In genomic region chr7:99440195-99440594, GRCh38 we compare ENCODE assay signal across 7 cellular contexts. TPM values are rescaled to one million over a fixed set of nuclear protein-coding genes. Genes with fewer than 3 reads are reported as not detected.
DNase-seq lines count a peak whose midpoint lies in the region; ATAC-seq and TF ChIP-seq lines count a peak whose summit lies in the region.

No MANE protein-coding gene starts in this region.

- H3F3A ChIP-seq in smooth muscle cell (ENCODE audit: low read depth) = no peaks in the 10 kb centered on the region

- ATAC-seq in HCT116 (no peak), T-helper 17 cell (no peak), GM21723 (IDR thresholded peaks at IDR 0.05; ENCODE audit: unreplicated experiment) (no peak)

- peak overlapping the region; percentile 95 for H3K9ac ChIP-seq in HCT116 (ENCODE audit: low read length)
- H3K9ac ChIP-seq in smooth muscle cell (ENCODE audit: low read depth) = peak overlapping the region; percentile 75

- intact Hi-C loops in HCT116 (cut with micrococcal nuclease) = no loop called here

- H3K4me2 ChIP-seq in HCT116 (ENCODE audit: low read length) (peak overlapping the region; percentile 81), smooth muscle cell (peak overlapping the region; percentile 87)

- H3K27ac Mint-ChIP-seq in T-helper 17 cell = peak overlapping the region; percentile 95

- H3K9me2 ChIP-seq in HCT116 (ENCODE audit: insufficient read depth) = no peaks in the 10 kb centered on the region

- peaks cover 5% of the 10 kb centered on the region for H3K36me3 Mint-ChIP-seq in T-helper 17 cell (ENCODE audit: low read depth)

- H3K4me1 Mint-ChIP-seq in T-helper 17 cell = peaks cover 30% of the 10 kb centered on the region

- H3K27ac ChIP-seq in HCT116 (ENCODE audit: low read depth, low read length) (no peak overlapping the region), smooth muscle cell (ENCODE audit: low read depth) (peak overlapping the region; percentile 61)

- RAD21 ChIA-PET in HCT116 (lab: Charles Lee; ENCODE audit: low non-redundant PET in 1 of 2, low total read pairs in 2 of 2, uncharacterized antibody in 2 of 2, unreplicated experiment in 2 of 2) = no interaction called here

- 71% methylated on average over 9 of the region's 9 CpGs for WGBS in smooth muscle cell (ENCODE audit: low lambda C conversion rate)

- CTCF ChIA-PET in HCT116 (lab: Charles Lee) = no interaction called here

- peaks cover 19 to 23% of the 10 kb centered on the region in 2 experiments for H3K36me3 ChIP-seq in HCT116 (ENCODE audit: control insufficient read depth in 1 of 2, insufficient read depth in 2 of 2, low read length in 2 of 2)
- H3K36me3 ChIP-seq in smooth muscle cell (ENCODE audit: low read depth) = no peaks in the 10 kb centered on the region

- H3K79me2 ChIP-seq in HCT116 (ENCODE audit: insufficient read depth, low read length) (peaks cover 80% of the 10 kb centered on the region), smooth muscle cell (ENCODE audit: low read depth) (peaks cover 46% of the 10 kb centered on the region)

- H3K27me3 ChIP-seq in HCT116 (ENCODE audit: insufficient read depth, low read length) (no peaks in the 10 kb centered on the region), smooth muscle cell (ENCODE audit: low read depth) (no peaks in the 10 kb centered on the region)

- DNase-seq in HCT116 (ENCODE audit: low read depth, low spot score) (no peak), T-helper 17 cell (no peak), fibroblast of peridontal ligament (ENCODE audit: extremely low read depth) (peak; percentile 41), smooth muscle cell (lab: John Stamatoyannopoulos, UW; ENCODE audit: unreplicated experiment) (no peak), NCI-H1092 (lab: John Stamatoyannopoulos, UW) (no peak)
- no peak for DNase-seq in stimulated activated CD8-positive, alpha-beta memory T cell treated with anti-CD3 and anti-CD28 coated beads, Interleukin-4, amount 100 ng/mL, for 48 hours

- H4K20me1 ChIP-seq in HCT116 (ENCODE audit: insufficient read depth) (peaks cover 9% of the 10 kb centered on the region; the same call in 1 of the 2 replicates), smooth muscle cell (ENCODE audit: low read depth) (peaks cover 18% of the 10 kb centered on the region)

- no TSS peak for BruUV-seq in HCT116 (replicated peaks; lab: Mats Ljungman, UMichigan)

- TF ChIP-seq CTCF in HCT116 (IDR thresholded peaks at IDR 0.05 in 2 of 3, conservative IDR thresholded peaks at IDR 0.05 in 1 of 3; ENCODE audit: borderline replicate concordance in 1 of 3, insufficient read depth in 1 of 3, low read depth in 2 of 3, low read length in 2 of 3) (no peak), smooth muscle cell (IDR thresholded peaks at IDR 0.05; ENCODE audit: borderline replicate concordance, insufficient read depth, poor library complexity, severe bottlenecking) (no peak)

- TF ChIP-seq POLR2A in HCT116 (IDR thresholded peaks at IDR 0.05; ENCODE audit: borderline replicate concordance, extremely low read depth, insufficient read depth, insufficient read length) = no peak

- H3K4me3 ChIP-seq in HCT116 (replicated peaks in 1 of 2; ENCODE audit: low read depth in 1 of 2, low read length in 2 of 2) (peak overlapping the region; percentile 91 to 99), smooth muscle cell (peak overlapping the region; percentile 84)

- H2AFZ ChIP-seq in HCT116 (ENCODE audit: low read depth, low read length, poor library complexity, severe bottlenecking) (no peak overlapping the region), smooth muscle cell (ENCODE audit: low read depth) (no peak overlapping the region)

- H3K9me3 ChIP-seq in HCT116 (ENCODE audit: control insufficient read depth in 1 of 2, insufficient read depth in 1 of 2, low read depth in 1 of 2, low read length in 2 of 2) (no peaks in the 10 kb centered on the region), T-helper 17 cell (ENCODE audit: control insufficient read depth, low read length, poor library complexity, severe bottlenecking) (no peaks in the 10 kb centered on the region), smooth muscle cell (replicated peaks; ENCODE audit: low read depth) (no peaks in the 10 kb centered on the region)

- peak overlapping the region; percentile 98 for H3K4me3 Mint-ChIP-seq in T-helper 17 cell

- POLR2A ChIA-PET in HCT116 (lab: Charles Lee) = no interaction called here

- H3K27me3 Mint-ChIP-seq in T-helper 17 cell = no peaks in the 10 kb centered on the region

- H3K4me1 ChIP-seq in HCT116 (ENCODE audit: control insufficient read depth in 1 of 2, insufficient read depth in 2 of 2, low read length in 2 of 2) (peaks cover 4 to 17% of the 10 kb centered on the region in 2 experiments; a peak in 3 of 4 replicates), smooth muscle cell (ENCODE audit: low read depth) (peaks cover 12% of the 10 kb centered on the region)

- TF ChIP-seq RAD21 in HCT116 (IDR thresholded peaks at IDR 0.05; ENCODE audit: low read depth) = no peak

TF ChIP-seq in HCT116, 20 proteins besides CTCF, POLR2A, EP300 and RAD21:
- TF ChIP-seq SIN3A (IDR thresholded peaks at IDR 0.05; ENCODE audit: low read depth) (no peak), CEBPB (IDR thresholded peaks at IDR 0.05; ENCODE audit: low read depth) (no peak), REST (IDR thresholded peaks at IDR 0.05; ENCODE audit: low read depth) (no peak), SRF (IDR thresholded peaks at IDR 0.05; ENCODE audit: low read depth) (no peak), POLR2AphosphoS5 (IDR thresholded peaks at IDR 0.05; ENCODE audit: low read depth, low read length) (no peak), EZH2 (IDR thresholded peaks at IDR 0.05) (no peak), ELF1 (IDR thresholded peaks at IDR 0.05; ENCODE audit: borderline replicate concordance, low read depth) (no peak), EGR1 (IDR thresholded peaks at IDR 0.05; ENCODE audit: low read depth) (no peak), MAX (IDR thresholded peaks at IDR 0.05) (no peak), YY1 (IDR thresholded peaks at IDR 0.05; ENCODE audit: extremely low read depth, insufficient replicate concordance, low read depth, low read length) (no peak), ZFX (IDR thresholded peaks at IDR 0.05) (no peak)

RNA-seq across cellular contexts. Expression of gene CPSF4, which starts 1.5 kb away (rescaled TPM):
- 67.0 TPM for total RNA-seq in HCT116 (2021; ENCODE audit: unreplicated experiment)
- polyA plus RNA-seq in HCT116 (2012) = 46.3 and 48.6 TPM in 2 replicates
- total RNA-seq in T-helper 17 cell = 10 to 100 TPM; 35.0 to 42.9 TPM
- total RNA-seq in smooth muscle cell = 23.6 and 27.1 TPM in 2 replicates
- 30.3 and 37.0 TPM in 2 replicates for polyA plus RNA-seq in smooth muscle cell

RNA-seq across cellular contexts. Expression of gene PTCD1, which starts 1.6 kb away (rescaled TPM):
- total RNA-seq in HCT116 (2021; ENCODE audit: unreplicated experiment) (9.2 TPM), T-helper 17 cell (1 to 10 TPM; 3.6 to 3.8 TPM), smooth muscle cell (2.7 and 10.8 TPM in 2 replicates)
- 6.7 and 8.0 TPM in 2 replicates for polyA plus RNA-seq in HCT116 (2012)
- 4.5 and 6.6 TPM in 2 replicates for polyA plus RNA-seq in smooth muscle cell

RNA-seq across cellular contexts. Expression of gene ATP5MF, which starts 25.8 kb away (rescaled TPM):
- total RNA-seq in HCT116 (2021; ENCODE audit: unreplicated experiment) (351 TPM), T-helper 17 cell (100 to 1,000 TPM in 1 of 2 donors, 10 to 100 TPM in 1; 83.3 to 103 TPM), smooth muscle cell (1,182 and 2,081 TPM in 2 replicates)
- 377 and 624 TPM in 2 replicates for polyA plus RNA-seq in HCT116 (2012)
- 698 and 730 TPM in 2 replicates for polyA plus RNA-seq in smooth muscle cell

RNA-seq across cellular contexts. Expression of gene BUD31, which starts 31.4 kb away (rescaled TPM):
- total RNA-seq in HCT116 (2021; ENCODE audit: unreplicated experiment) (154 TPM), T-helper 17 cell (100 to 1,000 TPM; 170 to 175 TPM), smooth muscle cell (97.2 and 133 TPM in 2 replicates)
- polyA plus RNA-seq in HCT116 (2012) = 157 and 178 TPM in 2 replicates
- 222 and 249 TPM in 2 replicates for polyA plus RNA-seq in smooth muscle cell

RNA-seq across cellular contexts. Expression of gene PDAP1, which starts 31.8 kb away (rescaled TPM):
- total RNA-seq in HCT116 (2021; ENCODE audit: unreplicated experiment) = 200 TPM
- polyA plus RNA-seq in HCT116 (2012) = 203 and 206 TPM in 2 replicates
- 10 to 100 TPM; 38.5 to 42.7 TPM for total RNA-seq in T-helper 17 cell
- total RNA-seq in smooth muscle cell = 57.5 and 89.4 TPM in 2 replicates
- 77.3 and 82.1 TPM in 2 replicates for polyA plus RNA-seq in smooth muscle cell
